ENCODE assay signal across 18 cellular contexts in the genomic region with DNA sequence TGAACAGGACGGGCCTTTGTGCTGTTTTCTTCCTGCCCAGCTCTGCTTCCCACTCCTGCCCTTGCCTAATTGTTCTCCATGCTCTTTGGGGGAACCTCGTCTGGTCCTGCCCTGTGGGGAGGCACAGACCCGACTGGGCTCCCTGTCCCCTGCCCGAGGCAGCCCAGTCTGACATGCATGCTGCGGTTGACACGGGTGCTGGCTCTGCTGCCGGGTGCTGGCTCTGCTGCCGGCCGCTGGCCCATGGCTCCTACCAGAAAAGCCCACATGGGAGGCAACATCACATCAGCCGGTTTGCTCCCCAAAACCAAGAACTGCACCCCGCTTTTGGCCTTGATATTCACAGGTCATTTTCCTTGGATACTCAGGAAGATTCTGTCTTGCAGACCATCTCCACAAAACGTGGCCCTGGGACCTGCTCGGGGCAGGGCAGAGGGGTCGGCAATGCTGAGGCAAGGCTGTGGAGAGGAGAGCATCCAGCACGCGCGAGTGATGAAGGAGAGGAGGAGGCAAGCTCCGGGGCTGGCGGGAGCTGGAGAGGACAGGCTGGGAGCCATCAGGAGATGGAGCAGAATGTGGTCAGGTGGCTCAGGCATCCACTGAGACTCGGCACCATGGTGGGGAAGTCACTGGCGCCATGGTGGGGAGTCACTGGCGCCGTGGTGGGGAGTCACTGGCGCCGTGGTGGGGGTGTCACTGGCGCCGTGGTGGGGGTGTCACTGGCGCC. TPM values are rescaled to one million over a fixed set of nuclear protein-coding genes. Genes with fewer than 3 reads are reported as not detected.
DNase-seq lines count a peak whose midpoint lies in the region; ATAC-seq and TF ChIP-seq lines count a peak whose summit lies in the region.
"Had no signal": no experiment of that assay in that cellular context is flagged by ENCODE, and none has a peak within 500 bp of the region (broad histone marks: within the 10 kb centered on the region; RNA-seq: fewer than 3 reads in every experiment).

No MANE protein-coding gene starts in this region.

- peaks cover 3% of the 10 kb centered on the region for H3K4me1 Mint-ChIP-seq in endothelial cell (ENCODE audit: unreplicated experiment)
- no peaks in the 10 kb centered on the region for H3K4me1 Mint-ChIP-seq in progenitor cell of endocrine pancreas (ENCODE audit: low read depth)
- H3K4me1 Mint-ChIP-seq: CD14-positive monocyte; CD4-positive, alpha-beta memory T cell; CD4-positive, CD25-positive, alpha-beta regulatory T cell had no signal

- no peak for ATAC-seq in GM18907 (IDR thresholded peaks at IDR 0.05; ENCODE audit: unreplicated experiment)
- ATAC-seq in GM18517 (IDR thresholded peaks at IDR 0.05; ENCODE audit: unreplicated experiment), result no peak
- ATAC-seq: GM12878 had no signal

- H3K4me3 Mint-ChIP-seq in endothelial cell (ENCODE audit: unreplicated experiment) (no peak overlapping the region), progenitor cell of endocrine pancreas (ENCODE audit: low read depth) (no peak overlapping the region)
- H3K4me3 Mint-ChIP-seq: CD14-positive monocyte; CD4-positive, alpha-beta memory T cell; CD4-positive, CD25-positive, alpha-beta regulatory T cell had no signal

- H3K27me3 Mint-ChIP-seq in endothelial cell (ENCODE audit: unreplicated experiment) (peaks cover 7% of the 10 kb centered on the region), progenitor cell of endocrine pancreas (peaks cover 34% of the 10 kb centered on the region)
- H3K27me3 Mint-ChIP-seq: CD4-positive, CD25-positive, alpha-beta regulatory T cell had no signal

- TF ChIP-seq CTCF in endothelial cell (IDR thresholded peaks at IDR 0.05; ENCODE audit: unreplicated experiment) (no peak), progenitor cell of endocrine pancreas (IDR thresholded peaks at IDR 0.05; ENCODE audit: unreplicated experiment) (no peak), GM10248 (IDR thresholded peaks at IDR 0.05; ENCODE audit: control extremely low read depth, extremely low read depth, low read depth, missing control alignments) (no peak)

- DNase-seq in endothelial cell (ENCODE audit: low spot score), result no peak
- no peak for DNase-seq in progenitor cell of endocrine pancreas (ENCODE audit: low spot score, unreplicated experiment)
- DNase-seq in GM10248 (ENCODE audit: extremely low spot score), result no peak
- DNase-seq: 8988T; ACHN; BE2C; C1 segment of cervical spinal cord; Caco-2; Calu3; CD4-positive, alpha-beta memory T cell; CD4-positive, CD25-positive, alpha-beta regulatory T cell; DMS79 treated with DMSO at 0.1 percent for 48 hours; GF-D8 had no signal

- peak overlapping the region; percentile 74 for H3K27ac Mint-ChIP-seq in endothelial cell (ENCODE audit: unreplicated experiment)
- H3K27ac Mint-ChIP-seq in progenitor cell of endocrine pancreas, result peak overlapping the region; percentile 34
- H3K27ac Mint-ChIP-seq: CD14-positive monocyte; CD4-positive, alpha-beta memory T cell had no signal

- CTCF ChIA-PET in GM10248 (lab: Yijun Ruan, JAX), result no interaction called here

- H3K9me3 Mint-ChIP-seq in endothelial cell (ENCODE audit: unreplicated experiment) (no peaks in the 10 kb centered on the region), progenitor cell of endocrine pancreas (ENCODE audit: low read depth) (no peaks in the 10 kb centered on the region)

- POLR2A ChIA-PET in GM10248 (lab: Yijun Ruan, JAX), result no interaction called here

- H3K36me3 Mint-ChIP-seq in endothelial cell (ENCODE audit: low read depth, unreplicated experiment) (no peaks in the 10 kb centered on the region), progenitor cell of endocrine pancreas (ENCODE audit: insufficient read depth) (no peaks in the 10 kb centered on the region)
- H3K36me3 Mint-ChIP-seq: CD14-positive monocyte; CD4-positive, alpha-beta memory T cell; CD4-positive, CD25-positive, alpha-beta regulatory T cell had no signal

RNA-seq across cellular contexts. Expression of a gene that starts 31.6 kb away (rescaled TPM):
- total RNA-seq in endothelial cell (ENCODE audit: unreplicated experiment) (2.3 TPM), progenitor cell of endocrine pancreas (0.62 and 1.0 TPM in 2 replicates)
- total RNA-seq: A673; Calu3; CD4-positive, alpha-beta memory T cell; CD4-positive, CD25-positive, alpha-beta regulatory T cell; GM12878 had no signal
